21 cellular contexts compared by ENCODE assay signal in the genomic region with DNA sequence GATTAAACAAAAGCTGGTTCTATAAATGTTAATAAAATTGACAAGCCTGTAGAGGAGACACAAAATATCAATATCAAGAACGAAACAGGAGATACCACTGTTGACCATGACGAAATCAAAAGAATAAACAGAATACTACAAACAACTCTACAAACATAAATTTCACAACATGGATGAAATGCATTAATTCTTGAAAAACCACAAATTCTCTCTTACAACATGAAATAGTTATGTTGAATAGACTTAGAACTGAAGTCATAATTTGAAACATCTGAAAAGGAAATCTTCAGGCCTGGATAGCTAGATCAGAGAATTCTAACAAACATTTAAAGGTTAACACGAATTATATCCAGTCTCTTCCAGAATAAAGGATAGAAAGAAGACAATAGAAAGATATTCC. TPM values are rescaled to one million over a fixed set of nuclear protein-coding genes. Genes with fewer than 3 reads are reported as not detected.
"Had no signal": no experiment of that assay in that cellular context is flagged by ENCODE, and none has a peak within 500 bp of the region (broad histone marks: within the 10 kb centered on the region; RNA-seq: fewer than 3 reads in every experiment).

No MANE protein-coding gene starts in this region.

- FAIRE-seq: keratinocyte had no signal

- H2AFZ ChIP-seq: parathyroid adenoma had no signal

- H3K36me3 ChIP-seq: ascending aorta, colonic mucosa, lower lobe of right lung, neutrophil, spleen, thoracic aorta, upper lobe of left lung had no signal

- DNase-seq: activated CD4-positive, alpha-beta T cell treated with anti-CD3 and anti-CD28 coated beads, Interleukin-2, amount 10 ng/mL, durations not matched to agents 24 days and 14 days; activated CD8-positive, alpha-beta T cell treated with anti-CD3 and anti-CD28 coated beads for 36 hours; activated naive CD4-positive, alpha-beta T cell treated with anti-CD3 and anti-CD28 coated beads for 36 hours; activated T-cell treated with anti-CD3 and anti-CD28 coated beads, Interleukin-2, amount 50 U/mL, for 24 hours; colonic mucosa; effector CD4-positive, alpha-beta T cell; foreskin melanocyte; hypothalamus; lower lobe of right lung; spleen; stimulated activated naive B cell treated with anti-CD40 and anti-IgM and Interleukin-4, amounts not matched to agents 10 μg/mL and 1 μg/mL and 100 μg/mL, for 72 hours; T1000; upper lobe of left lung had no signal

- ATAC-seq: activated CD8-positive, alpha-beta T cell treated with anti-CD3 and anti-CD28 coated beads for 36 hours; esophagus mucosa; lower lobe of right lung; natural killer cell treated with Interleukin-12 subunit alpha and Interleukin-12 subunit beta and Interleukin-15 and Interleukin-18, amount 100 ng/mL, for 72 hours; sciatic nerve; stimulated activated naive B cell treated with anti-CD40 and anti-IgM and Interleukin-4, amounts not matched to agents 10 μg/mL and 1 μg/mL and 100 μg/mL, for 72 hours had no signal

- H3K9ac ChIP-seq: parathyroid adenoma had no signal

- H3K4me3 ChIP-seq: ascending aorta, colonic mucosa, lower lobe of right lung, spleen, thoracic aorta, upper lobe of left lung had no signal

- H3K27me3 ChIP-seq: ascending aorta, colonic mucosa, neutrophil, spleen, upper lobe of left lung had no signal

- H3K27ac ChIP-seq: ascending aorta, lower lobe of right lung, neutrophil, parathyroid adenoma, spleen, thoracic aorta, upper lobe of left lung had no signal

- H3K9me3 ChIP-seq: ascending aorta, colonic mucosa, lower lobe of right lung, neutrophil, thoracic aorta, upper lobe of left lung had no signal

- H3K4me1 ChIP-seq: ascending aorta, colonic mucosa, lower lobe of right lung, parathyroid adenoma, spleen, upper lobe of left lung had no signal

- H3K79me2 ChIP-seq: parathyroid adenoma had no signal

RNA-seq across cellular contexts. Expression of gene SPATA31C1, which starts 6.9 kb away (rescaled TPM):
- total RNA-seq: activated CD4-positive, alpha-beta T cell treated with anti-CD3 and anti-CD28 coated beads, Interleukin-2, amount 10 ng/mL, durations not matched to agents 24 days and 14 days; activated CD8-positive, alpha-beta T cell treated with anti-CD3 and anti-CD28 coated beads for 36 hours; activated naive CD4-positive, alpha-beta T cell treated with anti-CD3 and anti-CD28 coated beads for 36 hours; ascending aorta; colonic mucosa; esophagus mucosa; lower lobe of right lung; natural killer cell treated with Interleukin-12 subunit alpha and Interleukin-12 subunit beta and Interleukin-15 and Interleukin-18, amount 100 ng/mL, for 72 hours; sciatic nerve; spleen; thoracic aorta; upper lobe of left lung had no signal
- polyA plus RNA-seq: keratinocyte, spleen had no signal

RNA-seq across cellular contexts. Expression of gene SPATA31E1, which starts 28.1 kb away (rescaled TPM):
- total RNA-seq: activated CD4-positive, alpha-beta T cell treated with anti-CD3 and anti-CD28 coated beads, Interleukin-2, amount 10 ng/mL, durations not matched to agents 24 days and 14 days; activated CD8-positive, alpha-beta T cell treated with anti-CD3 and anti-CD28 coated beads for 36 hours; activated naive CD4-positive, alpha-beta T cell treated with anti-CD3 and anti-CD28 coated beads for 36 hours; ascending aorta; esophagus mucosa; lower lobe of right lung; natural killer cell treated with Interleukin-12 subunit alpha and Interleukin-12 subunit beta and Interleukin-15 and Interleukin-18, amount 100 ng/mL, for 72 hours; sciatic nerve; spleen; thoracic aorta; upper lobe of left lung had no signal
- polyA plus RNA-seq: keratinocyte, spleen had no signal
